12 cellular contexts compared by ENCODE assay signal in the genomic region with DNA sequence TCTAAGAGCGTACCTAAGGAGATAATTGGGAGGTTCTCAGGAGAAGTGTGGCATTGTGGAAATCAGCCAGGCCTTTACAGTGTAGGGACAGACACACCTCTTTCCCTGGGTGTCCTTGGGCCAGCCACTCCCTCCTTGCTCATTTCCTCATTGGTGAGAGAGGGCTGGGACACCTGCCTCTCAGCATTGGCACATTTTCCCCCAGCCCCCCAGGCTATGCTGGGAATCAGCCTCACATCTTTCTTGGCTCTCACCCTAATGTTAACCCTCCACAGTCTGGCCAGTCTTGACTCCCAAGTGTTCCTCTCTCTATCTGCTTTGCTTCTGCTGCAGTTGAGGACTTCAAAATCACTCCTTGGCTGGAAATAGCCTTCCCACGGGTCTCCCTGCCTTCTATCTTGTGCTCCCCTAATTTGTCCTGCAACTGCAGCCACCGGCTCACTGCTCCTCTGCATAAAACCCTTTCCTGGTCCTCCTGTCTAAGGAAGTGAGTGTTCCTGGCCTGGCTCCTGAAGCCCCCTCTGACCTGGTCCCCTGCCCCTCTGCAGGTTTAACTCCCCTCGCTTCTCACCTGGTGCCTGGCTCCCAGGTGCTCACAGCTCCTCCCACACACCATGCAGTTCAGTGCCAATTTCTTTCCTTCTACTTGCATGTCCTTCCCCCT.
"Had no signal": no experiment of that assay in that cellular context is flagged by ENCODE, and none has a peak within 500 bp of the region (broad histone marks: within the 10 kb centered on the region; RNA-seq: fewer than 3 reads in every experiment).

No MANE protein-coding gene starts in this region.

- H3K36me3 ChIP-seq: right lobe of liver had no signal

- H3K27ac ChIP-seq: psoas muscle, right lobe of liver, spleen had no signal

- H3K9me3 ChIP-seq: psoas muscle, right lobe of liver, SK-N-SH had no signal

- H3K4me3 ChIP-seq: psoas muscle, right lobe of liver, spleen had no signal

- H3K27me3 ChIP-seq: right lobe of liver, spleen had no signal

- DNase-seq: activated CD4-positive, alpha-beta T cell treated with anti-CD3 and anti-CD28 coated beads, Interleukin-2, amount 50 U/mL, for 1 hour; activated T-cell treated with anti-CD3 and anti-CD28 coated beads, Interleukin-2, amount 50 U/mL, for 1 hour; amniotic stem cell; kidney; nucleus accumbens; psoas muscle; SK-N-SH; spleen; stimulated activated CD4-positive, alpha-beta T cell treated with anti-CD3 and anti-CD28 coated beads, Interleukin-1b, Interleukin-23, amount 100 ng/mL, for 48 hours; substantia nigra; trophoblast cell had no signal

- H3K4me1 ChIP-seq: psoas muscle, right lobe of liver had no signal

- H3K9ac ChIP-seq: SK-N-SH had no signal
